In the genomic region with DNA sequence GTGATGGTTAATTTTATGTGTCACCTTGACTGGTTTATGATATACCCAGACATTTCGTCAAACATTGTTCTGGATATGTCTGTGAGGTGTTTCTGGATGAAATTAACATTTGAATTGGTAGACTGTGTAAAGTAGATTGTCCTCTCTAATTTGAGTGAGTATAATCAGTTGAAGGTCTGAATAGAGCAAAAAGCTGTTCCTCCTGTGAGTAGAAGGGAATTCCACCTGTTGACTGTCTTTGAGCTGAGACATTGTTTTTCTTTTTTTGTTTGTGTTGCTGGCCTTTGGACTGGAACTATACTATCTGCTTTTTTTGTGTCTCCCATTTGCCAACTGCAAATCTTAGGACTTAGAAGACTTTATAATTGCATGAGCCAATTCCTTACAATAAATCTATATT, we compare ENCODE assay signal across 9 cellular contexts.
"Had no signal": no experiment of that assay in that cellular context is flagged by ENCODE, and none has a peak within 500 bp of the region (broad histone marks: within the 10 kb centered on the region; RNA-seq: fewer than 3 reads in every experiment).

No MANE protein-coding gene starts in this region.

- H3K9me3 Mint-ChIP-seq: H9 had no signal

- ATAC-seq: K562 had no signal

- FAIRE-seq: H1, H54, K562 had no signal

- H3K4me3 Mint-ChIP-seq: H9, HFFc6 had no signal

- DNase-seq: GM23248, H9, HCEC 1CT, HFFc6, IMR-90, KG1 had no signal

- H3K27ac Mint-ChIP-seq: HFFc6 had no signal
